ENCODE assay signal across 1 cellular context in the genomic region with DNA sequence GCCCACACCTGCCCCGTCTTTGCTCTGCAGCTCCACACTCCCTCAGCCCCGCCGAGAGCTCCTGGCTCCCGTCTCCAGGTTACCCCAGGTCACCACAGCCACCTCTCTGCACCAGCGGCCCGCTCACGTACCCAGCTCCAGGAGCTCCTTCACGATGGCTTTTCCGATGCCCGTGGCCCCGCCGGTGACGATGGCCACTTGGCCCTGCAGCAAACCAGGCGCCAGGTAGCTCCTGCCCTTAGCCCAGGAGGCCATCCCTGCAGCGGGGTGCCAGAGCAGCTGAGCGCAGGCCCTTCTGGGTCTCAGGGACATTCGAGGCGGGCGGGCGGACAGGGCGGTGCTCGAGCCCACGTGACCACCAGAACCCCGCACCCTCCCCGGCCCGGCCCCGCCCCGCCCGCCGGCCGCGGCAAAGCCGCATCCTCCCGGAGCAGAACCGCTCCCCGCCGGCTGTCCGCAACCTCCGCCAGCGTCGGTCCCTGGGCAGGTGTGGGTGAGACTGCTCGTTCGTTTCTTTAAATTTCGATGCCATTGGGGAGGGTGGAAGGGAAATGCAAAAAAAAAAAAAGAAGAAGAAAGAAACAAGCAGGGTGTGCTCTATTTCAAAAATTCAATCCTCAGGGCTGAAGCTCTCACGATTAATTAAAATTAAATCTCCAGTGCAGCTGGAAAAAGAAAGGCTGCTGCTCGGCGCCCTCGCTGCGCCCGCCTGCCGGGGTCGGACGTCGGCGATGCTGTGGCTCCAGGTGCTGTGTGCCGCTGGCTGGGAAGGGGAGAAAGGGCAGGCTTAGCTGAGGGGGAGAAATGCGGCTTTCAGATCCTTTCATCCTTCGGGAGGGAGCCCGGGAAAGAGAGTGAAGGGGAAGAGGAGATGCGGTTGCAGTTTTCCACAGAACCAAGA.
TF ChIP-seq lines count a peak whose summit lies in the region.

A gene (minus strand): TSS at position 323 of the 901 bp plus-strand sequence. CDS start 68 bp downstream, at position 255.
A gene with protein sequence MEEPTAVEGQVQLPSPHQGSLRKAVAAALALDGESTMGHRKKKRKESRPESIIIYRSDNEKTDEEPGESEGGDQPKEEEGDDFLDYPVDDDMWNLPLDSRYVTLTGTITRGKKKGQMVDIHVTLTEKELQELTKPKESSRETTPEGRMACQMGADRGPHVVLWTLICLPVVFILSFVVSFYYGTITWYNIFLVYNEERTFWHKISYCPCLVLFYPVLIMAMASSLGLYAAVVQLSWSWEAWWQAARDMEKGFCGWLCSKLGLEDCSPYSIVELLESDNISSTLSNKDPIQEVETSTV (plus strand): TSS at position 433 of the 901 bp plus-strand sequence. CDS start 14,045 bp downstream, outside the sequence.

TF ChIP-seq in HepG2, 621 proteins besides CTCF, POLR2A, EP300 and RAD21 (continued from another document and continues in another):
- TF ChIP-seq, protein P1, sequence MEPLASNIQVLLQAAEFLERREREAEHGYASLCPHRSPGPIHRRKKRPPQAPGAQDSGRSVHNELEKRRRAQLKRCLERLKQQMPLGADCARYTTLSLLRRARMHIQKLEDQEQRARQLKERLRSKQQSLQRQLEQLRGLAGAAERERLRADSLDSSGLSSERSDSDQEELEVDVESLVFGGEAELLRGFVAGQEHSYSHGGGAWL (CRISPR knock-in tag; IDR thresholded peaks at IDR 0.05) = peak; percentile 87; the same call in 1 of the 2 replicates
- TF ChIP-seq, protein P2, sequence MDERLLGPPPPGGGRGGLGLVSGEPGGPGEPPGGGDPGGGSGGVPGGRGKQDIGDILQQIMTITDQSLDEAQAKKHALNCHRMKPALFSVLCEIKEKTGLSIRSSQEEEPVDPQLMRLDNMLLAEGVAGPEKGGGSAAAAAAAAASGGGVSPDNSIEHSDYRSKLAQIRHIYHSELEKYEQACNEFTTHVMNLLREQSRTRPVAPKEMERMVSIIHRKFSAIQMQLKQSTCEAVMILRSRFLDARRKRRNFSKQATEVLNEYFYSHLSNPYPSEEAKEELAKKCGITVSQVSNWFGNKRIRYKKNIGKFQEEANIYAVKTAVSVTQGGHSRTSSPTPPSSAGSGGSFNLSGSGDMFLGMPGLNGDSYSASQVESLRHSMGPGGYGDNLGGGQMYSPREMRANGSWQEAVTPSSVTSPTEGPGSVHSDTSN (CRISPR knock-in tag; IDR thresholded peaks at IDR 0.05) = no peak
- TF ChIP-seq, protein P3, sequence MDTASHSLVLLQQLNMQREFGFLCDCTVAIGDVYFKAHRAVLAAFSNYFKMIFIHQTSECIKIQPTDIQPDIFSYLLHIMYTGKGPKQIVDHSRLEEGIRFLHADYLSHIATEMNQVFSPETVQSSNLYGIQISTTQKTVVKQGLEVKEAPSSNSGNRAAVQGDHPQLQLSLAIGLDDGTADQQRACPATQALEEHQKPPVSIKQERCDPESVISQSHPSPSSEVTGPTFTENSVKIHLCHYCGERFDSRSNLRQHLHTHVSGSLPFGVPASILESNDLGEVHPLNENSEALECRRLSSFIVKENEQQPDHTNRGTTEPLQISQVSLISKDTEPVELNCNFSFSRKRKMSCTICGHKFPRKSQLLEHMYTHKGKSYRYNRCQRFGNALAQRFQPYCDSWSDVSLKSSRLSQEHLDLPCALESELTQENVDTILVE (CRISPR knock-in tag; IDR thresholded peaks at IDR 0.05) = peak; percentile 79; the same call in 1 of the 2 replicates
- TF ChIP-seq RBAK (CRISPR knock-in tag; IDR thresholded peaks at IDR 0.05) = peak; percentile 36; the same call in 1 of the 2 replicates
- TF ChIP-seq ZNF234 (CRISPR knock-in tag; conservative IDR thresholded peaks at IDR 0.05) = peak; percentile 99
- TF ChIP-seq, protein P4, sequence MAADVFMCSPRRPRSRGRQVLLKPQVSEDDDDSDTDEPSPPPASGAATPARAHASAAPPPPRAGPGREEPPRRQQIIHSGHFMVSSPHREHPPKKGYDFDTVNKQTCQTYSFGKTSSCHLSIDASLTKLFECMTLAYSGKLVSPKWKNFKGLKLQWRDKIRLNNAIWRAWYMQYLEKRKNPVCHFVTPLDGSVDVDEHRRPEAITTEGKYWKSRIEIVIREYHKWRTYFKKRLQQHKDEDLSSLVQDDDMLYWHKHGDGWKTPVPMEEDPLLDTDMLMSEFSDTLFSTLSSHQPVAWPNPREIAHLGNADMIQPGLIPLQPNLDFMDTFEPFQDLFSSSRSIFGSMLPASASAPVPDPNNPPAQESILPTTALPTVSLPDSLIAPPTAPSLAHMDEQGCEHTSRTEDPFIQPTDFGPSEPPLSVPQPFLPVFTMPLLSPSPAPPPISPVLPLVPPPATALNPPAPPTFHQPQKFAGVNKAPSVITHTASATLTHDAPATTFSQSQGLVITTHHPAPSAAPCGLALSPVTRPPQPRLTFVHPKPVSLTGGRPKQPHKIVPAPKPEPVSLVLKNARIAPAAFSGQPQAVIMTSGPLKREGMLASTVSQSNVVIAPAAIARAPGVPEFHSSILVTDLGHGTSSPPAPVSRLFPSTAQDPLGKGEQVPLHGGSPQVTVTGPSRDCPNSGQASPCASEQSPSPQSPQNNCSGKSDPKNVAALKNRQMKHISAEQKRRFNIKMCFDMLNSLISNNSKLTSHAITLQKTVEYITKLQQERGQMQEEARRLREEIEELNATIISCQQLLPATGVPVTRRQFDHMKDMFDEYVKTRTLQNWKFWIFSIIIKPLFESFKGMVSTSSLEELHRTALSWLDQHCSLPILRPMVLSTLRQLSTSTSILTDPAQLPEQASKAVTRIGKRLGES (CRISPR knock-in tag; IDR thresholded peaks at IDR 0.05; ENCODE audit: borderline replicate concordance) = no peak
- peak; percentile 34 for TF ChIP-seq RBM39 (IDR thresholded peaks at IDR 0.05; ENCODE audit: low read depth, low read length, poor library complexity, severe bottlenecking)
- TF ChIP-seq, protein P5, sequence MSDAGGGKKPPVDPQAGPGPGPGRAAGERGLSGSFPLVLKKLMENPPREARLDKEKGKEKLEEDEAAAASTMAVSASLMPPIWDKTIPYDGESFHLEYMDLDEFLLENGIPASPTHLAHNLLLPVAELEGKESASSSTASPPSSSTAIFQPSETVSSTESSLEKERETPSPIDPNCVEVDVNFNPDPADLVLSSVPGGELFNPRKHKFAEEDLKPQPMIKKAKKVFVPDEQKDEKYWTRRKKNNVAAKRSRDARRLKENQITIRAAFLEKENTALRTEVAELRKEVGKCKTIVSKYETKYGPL (CRISPR knock-in tag; IDR thresholded peaks at IDR 0.05) = peak; percentile 65
- TF ChIP-seq, protein P6, sequence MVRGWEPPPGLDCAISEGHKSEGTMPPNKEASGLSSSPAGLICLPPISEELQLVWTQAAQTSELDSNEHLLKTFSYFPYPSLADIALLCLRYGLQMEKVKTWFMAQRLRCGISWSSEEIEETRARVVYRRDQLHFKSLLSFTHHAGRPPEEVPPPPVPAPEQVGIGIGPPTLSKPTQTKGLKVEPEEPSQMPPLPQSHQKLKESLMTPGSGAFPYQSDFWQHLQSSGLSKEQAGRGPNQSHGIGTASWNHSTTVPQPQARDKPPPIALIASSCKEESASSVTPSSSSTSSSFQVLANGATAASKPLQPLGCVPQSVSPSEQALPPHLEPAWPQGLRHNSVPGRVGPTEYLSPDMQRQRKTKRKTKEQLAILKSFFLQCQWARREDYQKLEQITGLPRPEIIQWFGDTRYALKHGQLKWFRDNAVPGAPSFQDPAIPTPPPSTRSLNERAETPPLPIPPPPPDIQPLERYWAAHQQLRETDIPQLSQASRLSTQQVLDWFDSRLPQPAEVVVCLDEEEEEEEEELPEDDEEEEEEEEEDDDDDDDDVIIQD (CRISPR knock-in tag; IDR thresholded peaks at IDR 0.05; ENCODE audit: low read depth) = peak; percentile 72
- peak; percentile 98 for TF ChIP-seq ZNF709 (CRISPR knock-in tag; IDR thresholded peaks at IDR 0.05)
- TF ChIP-seq, protein P7, sequence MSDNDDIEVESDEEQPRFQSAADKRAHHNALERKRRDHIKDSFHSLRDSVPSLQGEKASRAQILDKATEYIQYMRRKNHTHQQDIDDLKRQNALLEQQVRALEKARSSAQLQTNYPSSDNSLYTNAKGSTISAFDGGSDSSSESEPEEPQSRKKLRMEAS (IDR thresholded peaks at IDR 0.05) = peak; percentile 92
- TF ChIP-seq ZNF790 (CRISPR knock-in tag; IDR thresholded peaks at IDR 0.05; ENCODE audit: borderline replicate concordance) = peak; percentile 98
- peak; percentile 91 for TF ChIP-seq ZNF296 (CRISPR knock-in tag; conservative IDR thresholded peaks at IDR 0.05)
- TF ChIP-seq, protein P8, sequence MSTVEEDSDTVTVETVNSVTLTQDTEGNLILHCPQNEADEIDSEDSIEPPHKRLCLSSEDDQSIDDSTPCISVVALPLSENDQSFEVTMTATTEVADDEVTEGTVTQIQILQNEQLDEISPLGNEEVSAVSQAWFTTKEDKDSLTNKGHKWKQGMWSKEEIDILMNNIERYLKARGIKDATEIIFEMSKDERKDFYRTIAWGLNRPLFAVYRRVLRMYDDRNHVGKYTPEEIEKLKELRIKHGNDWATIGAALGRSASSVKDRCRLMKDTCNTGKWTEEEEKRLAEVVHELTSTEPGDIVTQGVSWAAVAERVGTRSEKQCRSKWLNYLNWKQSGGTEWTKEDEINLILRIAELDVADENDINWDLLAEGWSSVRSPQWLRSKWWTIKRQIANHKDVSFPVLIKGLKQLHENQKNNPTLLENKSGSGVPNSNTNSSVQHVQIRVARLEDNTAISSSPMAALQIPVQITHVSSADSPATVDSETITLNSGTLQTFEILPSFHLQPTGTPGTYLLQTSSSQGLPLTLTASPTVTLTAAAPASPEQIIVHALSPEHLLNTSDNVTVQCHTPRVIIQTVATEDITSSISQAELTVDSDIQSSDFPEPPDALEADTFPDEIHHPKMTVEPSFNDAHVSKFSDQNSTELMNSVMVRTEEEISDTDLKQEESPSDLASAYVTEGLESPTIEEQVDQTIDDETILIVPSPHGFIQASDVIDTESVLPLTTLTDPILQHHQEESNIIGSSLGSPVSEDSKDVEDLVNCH (CRISPR knock-in tag; IDR thresholded peaks at IDR 0.05) = peak; percentile 31; the same call in 1 of the 2 replicates
- 0 out of 2 replicates have a peak, but pooled peaks have one; percentile 21 for TF ChIP-seq ZNF644 (CRISPR knock-in tag; IDR thresholded peaks at IDR 0.05; ENCODE audit: low read depth)
- peak; percentile 92; the same call in 1 of the 2 replicates for TF ChIP-seq ZIK1 (CRISPR knock-in tag; IDR thresholded peaks at IDR 0.05; ENCODE audit: borderline replicate concordance, low read depth)
- peak; percentile 96; the same call in 1 of the 2 replicates for TF ChIP-seq ZNF33B (CRISPR knock-in tag; IDR thresholded peaks at IDR 0.05)
- TF ChIP-seq, protein P9, sequence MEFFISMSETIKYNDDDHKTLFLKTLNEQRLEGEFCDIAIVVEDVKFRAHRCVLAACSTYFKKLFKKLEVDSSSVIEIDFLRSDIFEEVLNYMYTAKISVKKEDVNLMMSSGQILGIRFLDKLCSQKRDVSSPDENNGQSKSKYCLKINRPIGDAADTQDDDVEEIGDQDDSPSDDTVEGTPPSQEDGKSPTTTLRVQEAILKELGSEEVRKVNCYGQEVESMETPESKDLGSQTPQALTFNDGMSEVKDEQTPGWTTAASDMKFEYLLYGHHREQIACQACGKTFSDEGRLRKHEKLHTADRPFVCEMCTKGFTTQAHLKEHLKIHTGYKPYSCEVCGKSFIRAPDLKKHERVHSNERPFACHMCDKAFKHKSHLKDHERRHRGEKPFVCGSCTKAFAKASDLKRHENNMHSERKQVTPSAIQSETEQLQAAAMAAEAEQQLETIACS (CRISPR knock-in tag; IDR thresholded peaks at IDR 0.05) = no peak
- TF ChIP-seq, protein P10, sequence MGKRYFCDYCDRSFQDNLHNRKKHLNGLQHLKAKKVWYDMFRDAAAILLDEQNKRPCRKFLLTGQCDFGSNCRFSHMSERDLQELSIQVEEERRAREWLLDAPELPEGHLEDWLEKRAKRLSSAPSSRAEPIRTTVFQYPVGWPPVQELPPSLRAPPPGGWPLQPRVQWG (CRISPR knock-in tag; IDR thresholded peaks at IDR 0.05; ENCODE audit: borderline replicate concordance, low read depth) = no peak
- TF ChIP-seq TEAD3 (CRISPR knock-in tag; optimal IDR thresholded peaks at IDR 0.05; ENCODE audit: borderline replicate concordance) = peak; percentile 84
- TF ChIP-seq KLF11 (CRISPR knock-in tag; IDR thresholded peaks at IDR 0.05) = peak; percentile 56; the same call in 1 of the 2 replicates
- peak; percentile 97 for TF ChIP-seq YEATS4 (CRISPR knock-in tag; IDR thresholded peaks at IDR 0.05; ENCODE audit: borderline replicate concordance)
- TF ChIP-seq ZKSCAN5 (CRISPR knock-in tag; IDR thresholded peaks at IDR 0.05) = peak; percentile 74; the same call in 1 of the 2 replicates
- TF ChIP-seq ZNF781 (CRISPR knock-in tag; IDR thresholded peaks at IDR 0.05; ENCODE audit: borderline replicate concordance, not compliant biosample characterization) = peak; percentile 92
- TF ChIP-seq ZFY (CRISPR knock-in tag; IDR thresholded peaks at IDR 0.05) = peak; percentile 97
- TF ChIP-seq NBN (conservative IDR thresholded peaks at IDR 0.05) = no peak
- no peak for TF ChIP-seq PCBP1 (IDR thresholded peaks at IDR 0.05; ENCODE audit: borderline replicate concordance, low read depth, low read length)
- TF ChIP-seq, protein P11, sequence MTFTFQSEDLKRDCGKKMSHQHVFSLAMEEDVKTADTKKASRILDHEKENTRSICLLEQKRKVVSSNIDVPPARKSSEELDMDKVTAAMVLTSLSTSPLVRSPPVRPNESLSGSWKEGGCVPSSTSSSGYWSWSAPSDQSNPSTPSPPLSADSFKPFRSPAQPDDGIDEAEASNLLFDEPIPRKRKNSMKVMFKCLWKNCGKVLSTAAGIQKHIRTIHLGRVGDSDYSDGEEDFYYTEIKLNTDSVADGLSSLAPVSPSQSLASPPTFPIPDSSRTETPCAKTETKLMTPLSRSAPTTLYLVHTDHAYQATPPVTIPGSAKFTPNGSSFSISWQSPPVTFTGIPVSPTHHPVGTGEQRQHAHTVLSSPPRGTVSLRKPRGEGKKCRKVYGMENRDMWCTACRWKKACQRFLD (CRISPR knock-in tag; IDR thresholded peaks at IDR 0.05; ENCODE audit: borderline replicate concordance) = peak; percentile 92
- TF ChIP-seq FOSL1 (CRISPR knock-in tag; IDR thresholded peaks at IDR 0.05; ENCODE audit: borderline replicate concordance) = no peak
- TF ChIP-seq, protein P12, sequence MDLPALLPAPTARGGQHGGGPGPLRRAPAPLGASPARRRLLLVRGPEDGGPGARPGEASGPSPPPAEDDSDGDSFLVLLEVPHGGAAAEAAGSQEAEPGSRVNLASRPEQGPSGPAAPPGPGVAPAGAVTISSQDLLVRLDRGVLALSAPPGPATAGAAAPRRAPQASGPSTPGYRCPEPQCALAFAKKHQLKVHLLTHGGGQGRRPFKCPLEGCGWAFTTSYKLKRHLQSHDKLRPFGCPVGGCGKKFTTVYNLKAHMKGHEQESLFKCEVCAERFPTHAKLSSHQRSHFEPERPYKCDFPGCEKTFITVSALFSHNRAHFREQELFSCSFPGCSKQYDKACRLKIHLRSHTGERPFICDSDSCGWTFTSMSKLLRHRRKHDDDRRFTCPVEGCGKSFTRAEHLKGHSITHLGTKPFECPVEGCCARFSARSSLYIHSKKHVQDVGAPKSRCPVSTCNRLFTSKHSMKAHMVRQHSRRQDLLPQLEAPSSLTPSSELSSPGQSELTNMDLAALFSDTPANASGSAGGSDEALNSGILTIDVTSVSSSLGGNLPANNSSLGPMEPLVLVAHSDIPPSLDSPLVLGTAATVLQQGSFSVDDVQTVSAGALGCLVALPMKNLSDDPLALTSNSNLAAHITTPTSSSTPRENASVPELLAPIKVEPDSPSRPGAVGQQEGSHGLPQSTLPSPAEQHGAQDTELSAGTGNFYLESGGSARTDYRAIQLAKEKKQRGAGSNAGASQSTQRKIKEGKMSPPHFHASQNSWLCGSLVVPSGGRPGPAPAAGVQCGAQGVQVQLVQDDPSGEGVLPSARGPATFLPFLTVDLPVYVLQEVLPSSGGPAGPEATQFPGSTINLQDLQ (CRISPR knock-in tag; IDR thresholded peaks at IDR 0.05) = peak; percentile 78; the same call in 1 of the 2 replicates
- TF ChIP-seq HDAC6 (IDR thresholded peaks at IDR 0.05; ENCODE audit: low read depth, low read length) = no peak
